ENCODE assay signal across 19 cellular contexts in the genomic region with DNA sequence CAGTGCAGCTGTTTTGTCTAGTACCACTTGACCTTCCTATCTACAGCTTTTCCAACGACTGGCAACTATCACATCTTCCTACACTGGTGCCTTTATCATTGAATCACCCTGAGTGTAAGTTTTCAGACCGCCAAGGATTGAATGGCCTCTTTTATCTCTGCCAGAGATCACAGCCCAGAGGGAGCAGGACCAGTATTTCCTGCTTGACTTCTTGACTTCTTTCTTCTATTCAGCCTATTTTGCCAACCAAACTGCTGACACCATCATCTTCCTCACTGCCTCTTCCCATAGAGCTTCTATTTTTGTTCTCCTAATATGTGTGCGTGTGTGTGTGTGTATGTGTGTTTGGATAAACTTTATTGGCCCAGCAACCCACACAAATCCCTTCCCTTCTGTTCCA. TPM values are rescaled to one million over a fixed set of nuclear protein-coding genes. Genes with fewer than 3 reads are reported as not detected.
DNase-seq lines count a peak whose midpoint lies in the region; ATAC-seq and TF ChIP-seq lines count a peak whose summit lies in the region.
"Had no signal": no experiment of that assay in that cellular context is flagged by ENCODE, and none has a peak within 500 bp of the region (broad histone marks: within the 10 kb centered on the region; RNA-seq: fewer than 3 reads in every experiment).

No MANE protein-coding gene starts in this region.

- peaks cover 75% of the 10 kb centered on the region for H3K36me3 Mint-ChIP-seq in T-helper 1 cell treated with Interleukin-12 subunit alpha and Interleukin-12 subunit beta and Interleukin-4 antibody, amounts not matched to agents 30 μg/mL and 1 μg/mL, for 36 hours (ENCODE audit: low read depth)
- H3K36me3 Mint-ChIP-seq in WTC11 (peaks cover 11% of the 10 kb centered on the region), nephron progenitor cell (ENCODE audit: low read depth) (no peaks in the 10 kb centered on the region), T-cell (peaks cover 17% of the 10 kb centered on the region)

- peak overlapping the region; percentile 6 for H3K27ac Mint-ChIP-seq in T-helper 1 cell treated with Interleukin-12 subunit alpha and Interleukin-12 subunit beta and Interleukin-4 antibody, amounts not matched to agents 30 μg/mL and 1 μg/mL, for 36 hours
- H3K27ac Mint-ChIP-seq in WTC11 (no peak overlapping the region), nephron progenitor cell (peak overlapping the region; percentile 75), T-cell (no peak overlapping the region)

- POLR2A ChIA-PET in WTC11 (lab: Charles Lee) = no interaction called here
- POLR2A ChIA-PET in T-cell (lab: Charles Lee) = interaction anchor here in 1 of 2 donors (0.6 kb wide), 1 partner anchor 18 kb away, joined by 5 read pairs; no protein-coding TSS in a partner anchor

- TF ChIP-seq CTCF in WTC11 (IDR thresholded peaks at IDR 0.05) = no peak
- TF ChIP-seq CTCF in nephron progenitor cell (IDR thresholded peaks at IDR 0.05) = no peak

- peaks cover 20% of the 10 kb centered on the region for H3K4me1 Mint-ChIP-seq in T-helper 1 cell treated with Interleukin-12 subunit alpha and Interleukin-12 subunit beta and Interleukin-4 antibody, amounts not matched to agents 30 μg/mL and 1 μg/mL, for 36 hours (ENCODE audit: low read depth)
- H3K4me1 Mint-ChIP-seq in WTC11 (peaks cover 30% of the 10 kb centered on the region), nephron progenitor cell (peaks cover 25% of the 10 kb centered on the region), T-cell (no peaks in the 10 kb centered on the region)

- ATAC-seq in WTC11 (peak; percentile 38; the same call in 1 of the 2 replicates), GM18867 (IDR thresholded peaks at IDR 0.05; ENCODE audit: unreplicated experiment) (no peak), T-cell (replicated peaks in 1 of 4) (no peak)
- ATAC-seq: activated naive CD4-positive, alpha-beta T cell treated with anti-CD3 and anti-CD28 coated beads, Interleukin-2, amount 50 U/mL, for 72 hours; sciatic nerve; stimulated activated naive CD8-positive, alpha-beta T cell treated with anti-CD3 and anti-CD28 coated beads, Interleukin-15, Interleukin-2, amounts not matched to agents 100 U/mL and 50 U/mL, for 24 hours had no signal

- no peak for DNase-seq in T-helper 1 cell
- DNase-seq in NCI-H2029 (lab: John Stamatoyannopoulos, UW) = peak; percentile 58
- DNase-seq in WTC11 (ENCODE audit: low spot score) = no peak
- DNase-seq in nephron progenitor cell = no peak
- no peak for DNase-seq in T-cell
- no peak for DNase-seq in mesenteric fat pad (ENCODE audit: low spot score)
- DNase-seq: activated CD4-positive, alpha-beta T cell treated with anti-CD3 and anti-CD28 coated beads, Interleukin-2, amount 10 ng/mL, durations not matched to agents 24 days and 14 days; C1 segment of cervical spinal cord; cortex of kidney; GOT3; MM.1S; SHP77 treated with DMSO at 0.1 percent for 48 hours; stimulated activated naive CD8-positive, alpha-beta T cell treated with anti-CD3 and anti-CD28 coated beads, Interleukin-15, Interleukin-2, amounts not matched to agents 100 U/mL and 50 U/mL, for 24 hours; T1000; transverse colon had no signal

- H3K9me3 Mint-ChIP-seq in T-helper 1 cell treated with Interleukin-12 subunit alpha and Interleukin-12 subunit beta and Interleukin-4 antibody, amounts not matched to agents 30 μg/mL and 1 μg/mL, for 36 hours = no peaks in the 10 kb centered on the region
- peaks cover 11% of the 10 kb centered on the region for H3K9me3 Mint-ChIP-seq in WTC11
- H3K9me3 Mint-ChIP-seq in nephron progenitor cell = no peaks in the 10 kb centered on the region
- H3K9me3 Mint-ChIP-seq in T-cell = no peaks in the 10 kb centered on the region
- H3K9me3 Mint-ChIP-seq: activated naive CD4-positive, alpha-beta T cell treated with anti-CD3 and anti-CD28 coated beads, Interleukin-2, amount 50 U/mL, for 72 hours had no signal

- H3K4me3 Mint-ChIP-seq in T-helper 1 cell treated with Interleukin-12 subunit alpha and Interleukin-12 subunit beta and Interleukin-4 antibody, amounts not matched to agents 30 μg/mL and 1 μg/mL, for 36 hours = no peak overlapping the region
- no peak overlapping the region for H3K4me3 Mint-ChIP-seq in WTC11
- H3K4me3 Mint-ChIP-seq in nephron progenitor cell = no peak overlapping the region
- no peak overlapping the region for H3K4me3 Mint-ChIP-seq in T-cell
- H3K4me3 Mint-ChIP-seq: activated CD4-positive, alpha-beta T cell treated with anti-CD3 and anti-CD28 coated beads, Interleukin-2, amount 10 ng/mL, durations not matched to agents 24 days and 14 days had no signal

- CTCF ChIA-PET in WTC11 (lab: Charles Lee) (no interaction called here), T-cell (lab: Charles Lee) (no interaction called here)

- no peaks in the 10 kb centered on the region for H3K27me3 Mint-ChIP-seq in T-helper 1 cell treated with Interleukin-12 subunit alpha and Interleukin-12 subunit beta and Interleukin-4 antibody, amounts not matched to agents 30 μg/mL and 1 μg/mL, for 36 hours (ENCODE audit: low read depth)
- H3K27me3 Mint-ChIP-seq in WTC11 (ENCODE audit: low read depth) = no peaks in the 10 kb centered on the region
- H3K27me3 Mint-ChIP-seq in nephron progenitor cell (ENCODE audit: low read depth, poor library complexity) = no peaks in the 10 kb centered on the region
- H3K27me3 Mint-ChIP-seq in T-cell = no peaks in the 10 kb centered on the region
- H3K27me3 Mint-ChIP-seq: activated CD4-positive, alpha-beta T cell treated with anti-CD3 and anti-CD28 coated beads, Interleukin-2, amount 10 ng/mL, durations not matched to agents 24 days and 14 days had no signal

TF ChIP-seq in WTC11, 78 proteins besides CTCF, POLR2A, EP300 and RAD21:
- no peak for TF ChIP-seq NR2C2 (CRISPR knock-in tag; IDR thresholded peaks at IDR 0.05)
TF ChIP-seq in WTC11: peak in this region for 0.

RNA-seq across cellular contexts. Expression of a gene that starts 53.8 kb away (rescaled TPM):
- total RNA-seq in WTC11 (2021) (531 to 543 TPM (median 533 TPM) in 3 replicates), T-cell (100 to 1,000 TPM; 125 to 157 (median 154) TPM), mesenteric fat pad (151 TPM)

Comparison
In these comparisons a context has a peak if more than half of its experiments do, and no peak if none do; other contexts are left out.
1. H3K27ac Mint-ChIP-seq: peak in T-helper 1 cell treated with Interleukin-12 subunit alpha and Interleukin-12 subunit beta and Interleukin-4 antibody, amounts not matched to agents 30 μg/mL and 1 μg/mL, for 36 hours (single experiment) and nephron progenitor cell (single experiment); none in WTC11 (single experiment) and T-cell (0 of 2).